ENCODE assay signal across 8 cellular contexts in the genomic region with DNA sequence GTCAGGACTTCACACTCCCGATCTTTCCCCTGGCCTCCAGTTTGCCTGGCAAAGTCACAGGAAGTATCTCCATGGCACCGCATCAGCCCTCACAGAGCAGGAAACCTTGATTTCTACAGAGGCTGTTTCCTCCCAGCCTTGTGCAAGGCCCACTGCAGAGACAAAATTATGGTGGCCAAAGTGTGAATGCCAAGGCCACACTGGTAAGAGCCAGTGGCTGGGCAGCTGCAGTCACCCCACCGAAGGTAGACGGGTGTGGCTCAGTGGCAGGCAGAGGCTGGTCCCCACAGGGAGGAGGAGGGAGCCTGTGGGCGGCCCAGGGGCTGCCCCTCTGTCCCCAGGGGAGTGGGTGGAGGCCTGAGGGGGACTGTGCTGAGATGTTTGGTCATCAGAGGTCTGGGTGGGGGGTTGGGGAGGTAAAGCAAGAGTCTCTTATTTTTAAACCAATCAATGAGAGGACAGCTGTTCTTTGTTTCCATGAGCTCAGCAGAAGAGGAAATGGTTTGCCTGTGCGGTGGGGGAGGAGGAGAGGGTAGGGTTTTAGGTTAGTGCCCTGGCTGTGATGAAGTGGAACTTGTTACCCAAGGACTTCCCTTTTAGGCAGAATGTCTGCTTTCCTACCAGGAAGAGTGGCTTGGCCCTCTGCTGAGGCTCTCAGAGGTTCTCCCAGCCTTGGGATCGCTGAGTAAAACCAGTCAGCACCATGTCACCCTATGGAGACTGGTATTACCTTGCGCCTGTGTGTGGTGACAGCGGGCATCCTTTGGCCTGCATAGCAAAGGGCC. TPM values are rescaled to one million over a fixed set of nuclear protein-coding genes. Genes with fewer than 3 reads are reported as not detected.
DNase-seq lines count a peak whose midpoint lies in the region; ATAC-seq and TF ChIP-seq lines count a peak whose summit lies in the region.

No MANE protein-coding gene starts in this region.

- H3K4me3 ChIP-seq in gastroesophageal sphincter (no peak overlapping the region), psoas muscle (no peak overlapping the region)

- H3K27me3 ChIP-seq in gastroesophageal sphincter (no peaks in the 10 kb centered on the region), psoas muscle (ENCODE audit: insufficient read depth in 3 of 3, low read length in 2 of 3) (no peaks in the 10 kb centered on the region)

- H3K4me1 ChIP-seq in gastroesophageal sphincter (peaks cover 0 to 70% (median 38%) of the 10 kb centered on the region in 3 donors), psoas muscle (peaks cover 80% of the 10 kb centered on the region)

- ATAC-seq in GM18520 (IDR thresholded peaks at IDR 0.05; ENCODE audit: unreplicated experiment) = peak; percentile 38
- ATAC-seq in HG02759 (IDR thresholded peaks at IDR 0.05; ENCODE audit: unreplicated experiment) = peak; percentile 49
- ATAC-seq in gastroesophageal sphincter = peak; percentile 27
- ATAC-seq in psoas muscle = peak; percentile 15 to 36 (median 32)

- 40 to 94% methylated on average over 1 to 3 of the region's 9 CpGs for WGBS in gastroesophageal sphincter (ENCODE audit: low coverage in 1 of 2), 2 donors
- WGBS in psoas muscle, 3 donors = 37 to 43% (median 40%) methylated on average over 9 of the region's 9 CpGs

- TF ChIP-seq EP300 in gastroesophageal sphincter (IDR thresholded peaks at IDR 0.05) = no peak

- TF ChIP-seq CTCF in gastroesophageal sphincter (IDR thresholded peaks at IDR 0.05) = no peak
- TF ChIP-seq CTCF in psoas muscle (IDR thresholded peaks at IDR 0.05) = no peak

- no peaks in the 10 kb centered on the region for H3K36me3 ChIP-seq in gastroesophageal sphincter
- no peaks in the 10 kb centered on the region for H3K36me3 ChIP-seq in psoas muscle (ENCODE audit: insufficient read depth in 1 of 2, low read depth in 1 of 2)

- H3K27ac ChIP-seq in gastroesophageal sphincter (peak overlapping the region; percentile 4 to 95 (median 89)), psoas muscle (peak overlapping the region; percentile 91)

- in situ Hi-C loops in G401 (cut with HindIII; ENCODE audit: low sequenced_read_pairs) = no loop called here

- TF ChIP-seq POLR2A in gastroesophageal sphincter (IDR thresholded peaks at IDR 0.05) = no peak

- DNase-seq in NCI-H2196 (lab: John Stamatoyannopoulos, UW; ENCODE audit: unreplicated experiment) = peak; percentile 67
- peak; percentile 86 for DNase-seq in activated CD8-positive, alpha-beta memory T cell treated with anti-CD3 and anti-CD28 coated beads for 24 hours
- peak; percentile 60 to 78 for DNase-seq in psoas muscle
- no peak for DNase-seq in OCI-M2 (lab: John Stamatoyannopoulos, UW; ENCODE audit: unreplicated experiment)
- DNase-seq in G401 (ENCODE audit: low spot score) = no peak

- no peaks in the 10 kb centered on the region for H3K9me3 ChIP-seq in gastroesophageal sphincter
- no peaks in the 10 kb centered on the region for H3K9me3 ChIP-seq in psoas muscle

- intact Hi-C loops in psoas muscle (cut with DNase I) = no loop called here

RNA-seq across cellular contexts. Expression of a gene that starts 18.0 kb away (rescaled TPM):
- total RNA-seq in gastroesophageal sphincter (100 to 1,000 TPM in 3 of 4 donors, 10 to 100 TPM in 1; 74.5 to 169 (median 116) TPM), psoas muscle (100 to 1,000 TPM in 3 of 4 donors, 10 to 100 TPM in 1; 83.0 to 360 (median 224) TPM)
- 100 to 1,000 TPM in 1 of 3 donors, 10 to 100 TPM in 2; 17.6 to 119 (median 60.4) TPM for polyA plus RNA-seq in psoas muscle
- 12.7 and 15.2 TPM in 2 replicates for total RNA-seq in G401 (2014; rRNA removed; shearing (Covaris generic))

RNA-seq across cellular contexts. Expression of a gene that starts 57.8 kb away (rescaled TPM):
- total RNA-seq in gastroesophageal sphincter (under 1 TPM in 2 of 4 donors, not detected in 2; 0.13 to 0.16 TPM), psoas muscle (under 1 TPM in 2 of 4 donors, not detected in 2; 0.08 to 0.27 TPM)
- under 1 TPM in 2 of 3 donors, not detected in 1; 0.04 to 0.10 TPM for polyA plus RNA-seq in psoas muscle
- total RNA-seq in G401 (2014; rRNA removed; shearing (Covaris generic)) = not detected in 2 replicates

Comparison
In these comparisons a context has a peak if more than half of its experiments do, and no peak if none do; other contexts are left out.
1. DNase-seq: peak in NCI-H2196 (single experiment), activated CD8-positive, alpha-beta memory T cell treated with anti-CD3 and anti-CD28 coated beads for 24 hours (single experiment) and psoas muscle (2 of 2); none in OCI-M2 (single experiment) and G401 (single experiment).
2. Peak in every context shown above with its lines, with median percentiles within 50 percentile points of each other: ATAC-seq.